Comparison of ENCODE assay signal across 7 cellular contexts in genomic region chr16:78447164-78447563, GRCh38.
"Had no signal": no experiment of that assay in that cellular context is flagged by ENCODE, and none has a peak within 500 bp of the region (broad histone marks: within the 10 kb centered on the region; RNA-seq: fewer than 3 reads in every experiment).

No MANE protein-coding gene starts in this region.

- H3K4me2 ChIP-seq: KMS-11 had no signal

- H3K9ac ChIP-seq: GM23248, KMS-11 had no signal

- H3K9me3 Mint-ChIP-seq: H9 had no signal

- H3K4me3 ChIP-seq: GM23248 had no signal

- FAIRE-seq: H54, HTR-8/SVneo had no signal

- H3K27ac ChIP-seq: GM23248, KMS-11 had no signal

- H3K4me3 Mint-ChIP-seq: H9 had no signal

- H3K27ac Mint-ChIP-seq: H9 had no signal

- DNase-seq: GM23248, GOT3, H9, KBM-7 had no signal

- H2AFZ ChIP-seq: GM23248 had no signal
